Comparison of ENCODE assay signal across 8 cellular contexts in genomic region chr12:62885242-62885641, GRCh38. TPM values are rescaled to one million over a fixed set of nuclear protein-coding genes. Genes with fewer than 3 reads are reported as not detected.
"Had no signal": no experiment of that assay in that cellular context is flagged by ENCODE, and none has a peak within 500 bp of the region (broad histone marks: within the 10 kb centered on the region; RNA-seq: fewer than 3 reads in every experiment).

No MANE protein-coding gene starts in this region.

- FAIRE-seq: HTR-8/SVneo had no signal

- H3K27ac ChIP-seq: HL-60, KMS-11 had no signal

- H3K27ac Mint-ChIP-seq: IgD-negative memory B cell had no signal

- H3K4me3 Mint-ChIP-seq: IgD-negative memory B cell had no signal

- H3K4me2 ChIP-seq: KMS-11 had no signal

- H3K9ac ChIP-seq: KMS-11 had no signal

- DNase-seq: IMR-90, Karpas-422, KBM-7, KG1 had no signal

RNA-seq across cellular contexts. Expression of gene PPM1H, which starts 49.7 kb away (rescaled TPM):
- polyA plus RNA-seq: IgD-negative memory B cell had no signal
